ENCODE assay signal across 24 cellular contexts in genomic region chr9:120440791-120441190, GRCh38.
"Had no signal": no experiment of that assay in that cellular context is flagged by ENCODE, and none has a peak within 500 bp of the region (broad histone marks: within the 10 kb centered on the region; RNA-seq: fewer than 3 reads in every experiment).

No MANE protein-coding gene starts in this region.

- H3K4me3 Mint-ChIP-seq: activated naive CD8-positive, alpha-beta T cell treated with anti-CD3 and anti-CD28 coated beads for 36 hours; activated T-cell treated with anti-CD3 and anti-CD28 coated beads, Interleukin-2, amount 50 U/mL, for 24 hours; activated T-helper 17 cell treated with anti-CD3 and anti-CD28 coated beads, Interleukin-2, amount 50 U/mL, for 72 hours; natural killer cell treated with Interleukin-12 subunit alpha and Interleukin-12 subunit beta and Interleukin-15 and Interleukin-18, amount 100 ng/mL, for 72 hours; stimulated activated effector memory CD8-positive, alpha-beta T cell treated with anti-CD3 and anti-CD28 coated beads, Interleukin-12 subunit alpha, Interleukin-12 subunit beta, amount 100 ng/mL, for 72 hours; stimulated activated naive CD8-positive, alpha-beta T cell treated with anti-CD3 and anti-CD28 coated beads, Interleukin-15, amount 100 ng/mL, for 72 hours had no signal

- H3K9ac ChIP-seq: parathyroid adenoma had no signal

- ATAC-seq: activated T-helper 17 cell treated with anti-CD3 and anti-CD28 coated beads, Interleukin-2, amount 50 U/mL, for 72 hours; gastrocnemius medialis; natural killer cell treated with Interleukin-12 subunit alpha and Interleukin-12 subunit beta and Interleukin-15 and Interleukin-18, amount 100 ng/mL, for 72 hours; right cardiac atrium; stimulated activated effector memory CD8-positive, alpha-beta T cell treated with anti-CD3 and anti-CD28 coated beads, Interleukin-12 subunit alpha, Interleukin-12 subunit beta, amount 100 ng/mL, for 72 hours; stimulated activated naive CD8-positive, alpha-beta T cell treated with anti-CD3 and anti-CD28 coated beads, Interleukin-15, amount 100 ng/mL, for 72 hours had no signal

- DNase-seq: activated CD4-positive, alpha-beta T cell treated with anti-CD3 and anti-CD28 coated beads for 1 hour; activated CD8-positive, alpha-beta memory T cell treated with anti-CD3 and anti-CD28 coated beads for 24 hours; activated CD8-positive, alpha-beta memory T cell treated with anti-CD3 and anti-CD28 coated beads, Interleukin-2, amount 50 U/mL, for 4 hours; activated naive CD8-positive, alpha-beta T cell treated with anti-CD3 and anti-CD28 coated beads for 36 hours; activated T-cell treated with anti-CD3 and anti-CD28 coated beads, Interleukin-2, amount 50 U/mL, for 24 hours; dermis blood vessel endothelial cell; effector CD8-positive, alpha-beta T cell; esophagus squamous epithelium; gastrocnemius medialis; hypothalamus; left ventricle myocardium inferior; mammary epithelial cell; midbrain; right cardiac atrium; stimulated activated CD4-positive, alpha-beta T cell treated with anti-CD3 and anti-CD28 coated beads, Interleukin-1b, Interleukin-23, amount 100 ng/mL, for 48 hours; stimulated activated naive CD8-positive, alpha-beta T cell treated with anti-CD3 and anti-CD28 coated beads, Interleukin-15, amount 100 ng/mL, for 72 hours; tibial artery had no signal

- H3K4me3 ChIP-seq: cardiac muscle cell, esophagus squamous epithelium, gastrocnemius medialis, left ventricle myocardium inferior, tibial artery had no signal

- H3K27me3 Mint-ChIP-seq: activated naive CD8-positive, alpha-beta T cell treated with anti-CD3 and anti-CD28 coated beads for 36 hours; activated T-cell treated with anti-CD3 and anti-CD28 coated beads, Interleukin-2, amount 50 U/mL, for 24 hours; activated T-helper 17 cell treated with anti-CD3 and anti-CD28 coated beads, Interleukin-2, amount 50 U/mL, for 72 hours; natural killer cell treated with Interleukin-12 subunit alpha and Interleukin-12 subunit beta and Interleukin-15 and Interleukin-18, amount 100 ng/mL, for 72 hours; stimulated activated naive CD8-positive, alpha-beta T cell treated with anti-CD3 and anti-CD28 coated beads, Interleukin-15, amount 100 ng/mL, for 72 hours had no signal

- H3K9me3 ChIP-seq: esophagus squamous epithelium, gastrocnemius medialis, left ventricle myocardium inferior, tibial artery had no signal

- H3K9me3 Mint-ChIP-seq: activated naive CD8-positive, alpha-beta T cell treated with anti-CD3 and anti-CD28 coated beads for 36 hours; activated T-cell treated with anti-CD3 and anti-CD28 coated beads, Interleukin-2, amount 50 U/mL, for 24 hours; activated T-helper 17 cell treated with anti-CD3 and anti-CD28 coated beads, Interleukin-2, amount 50 U/mL, for 72 hours; natural killer cell treated with Interleukin-12 subunit alpha and Interleukin-12 subunit beta and Interleukin-15 and Interleukin-18, amount 100 ng/mL, for 72 hours; stimulated activated effector memory CD8-positive, alpha-beta T cell treated with anti-CD3 and anti-CD28 coated beads, Interleukin-12 subunit alpha, Interleukin-12 subunit beta, amount 100 ng/mL, for 72 hours; stimulated activated naive CD8-positive, alpha-beta T cell treated with anti-CD3 and anti-CD28 coated beads, Interleukin-15, amount 100 ng/mL, for 72 hours had no signal

- H3K4me1 ChIP-seq: gastrocnemius medialis, parathyroid adenoma had no signal

- H3K27ac Mint-ChIP-seq: activated naive CD8-positive, alpha-beta T cell treated with anti-CD3 and anti-CD28 coated beads for 36 hours; activated T-cell treated with anti-CD3 and anti-CD28 coated beads, Interleukin-2, amount 50 U/mL, for 24 hours; activated T-helper 17 cell treated with anti-CD3 and anti-CD28 coated beads, Interleukin-2, amount 50 U/mL, for 72 hours; stimulated activated naive CD8-positive, alpha-beta T cell treated with anti-CD3 and anti-CD28 coated beads, Interleukin-15, amount 100 ng/mL, for 72 hours had no signal

- H3K27me3 ChIP-seq: cardiac muscle cell, esophagus squamous epithelium, gastrocnemius medialis, tibial artery had no signal

- H3K27ac ChIP-seq: cardiac muscle cell, gastrocnemius medialis, left ventricle myocardium inferior, parathyroid adenoma, tibial artery had no signal

- H3K79me2 ChIP-seq: parathyroid adenoma had no signal

- FAIRE-seq: endothelial cell of umbilical vein, urothelium cell line had no signal

- H2AFZ ChIP-seq: parathyroid adenoma had no signal
